ENCODE assay signal across 1 cellular context in the genomic region with DNA sequence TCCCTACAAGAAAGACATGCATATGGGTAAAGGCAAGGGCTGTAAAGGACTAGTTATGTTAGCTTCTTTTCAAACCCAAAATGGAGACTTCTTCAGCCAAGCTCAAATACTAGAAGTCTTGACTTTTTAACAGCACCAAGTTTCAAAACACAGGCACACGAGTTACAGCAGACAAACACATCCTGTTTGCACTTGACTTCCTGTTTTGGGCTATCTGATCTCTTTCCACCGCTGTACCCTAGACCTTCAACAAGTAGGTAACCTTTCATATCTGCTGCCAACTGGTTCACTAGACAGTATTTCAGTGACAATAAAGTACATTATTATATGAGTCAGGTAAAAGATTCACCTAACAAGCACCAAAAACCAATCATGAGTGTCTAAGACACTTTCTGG.
TF ChIP-seq lines count a peak whose summit lies in the region.

No MANE protein-coding gene starts in this region.

TF ChIP-seq in GM12878, 131 proteins besides CTCF, POLR2A, EP300 and RAD21 (continued from another document and continues in another):
- TF ChIP-seq, protein P1, sequence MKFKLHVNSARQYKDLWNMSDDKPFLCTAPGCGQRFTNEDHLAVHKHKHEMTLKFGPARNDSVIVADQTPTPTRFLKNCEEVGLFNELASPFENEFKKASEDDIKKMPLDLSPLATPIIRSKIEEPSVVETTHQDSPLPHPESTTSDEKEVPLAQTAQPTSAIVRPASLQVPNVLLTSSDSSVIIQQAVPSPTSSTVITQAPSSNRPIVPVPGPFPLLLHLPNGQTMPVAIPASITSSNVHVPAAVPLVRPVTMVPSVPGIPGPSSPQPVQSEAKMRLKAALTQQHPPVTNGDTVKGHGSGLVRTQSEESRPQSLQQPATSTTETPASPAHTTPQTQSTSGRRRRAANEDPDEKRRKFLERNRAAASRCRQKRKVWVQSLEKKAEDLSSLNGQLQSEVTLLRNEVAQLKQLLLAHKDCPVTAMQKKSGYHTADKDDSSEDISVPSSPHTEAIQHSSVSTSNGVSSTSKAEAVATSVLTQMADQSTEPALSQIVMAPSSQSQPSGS (IDR thresholded peaks at IDR 0.05; ENCODE audit: low read length): 0 out of 2 replicates have a peak, but pooled peaks have one; percentile 23
- no peak for TF ChIP-seq IKZF2 (IDR thresholded peaks at IDR 0.05)
- TF ChIP-seq MLLT1 (IDR thresholded peaks at IDR 0.05): no peak
- TF ChIP-seq, protein P2, sequence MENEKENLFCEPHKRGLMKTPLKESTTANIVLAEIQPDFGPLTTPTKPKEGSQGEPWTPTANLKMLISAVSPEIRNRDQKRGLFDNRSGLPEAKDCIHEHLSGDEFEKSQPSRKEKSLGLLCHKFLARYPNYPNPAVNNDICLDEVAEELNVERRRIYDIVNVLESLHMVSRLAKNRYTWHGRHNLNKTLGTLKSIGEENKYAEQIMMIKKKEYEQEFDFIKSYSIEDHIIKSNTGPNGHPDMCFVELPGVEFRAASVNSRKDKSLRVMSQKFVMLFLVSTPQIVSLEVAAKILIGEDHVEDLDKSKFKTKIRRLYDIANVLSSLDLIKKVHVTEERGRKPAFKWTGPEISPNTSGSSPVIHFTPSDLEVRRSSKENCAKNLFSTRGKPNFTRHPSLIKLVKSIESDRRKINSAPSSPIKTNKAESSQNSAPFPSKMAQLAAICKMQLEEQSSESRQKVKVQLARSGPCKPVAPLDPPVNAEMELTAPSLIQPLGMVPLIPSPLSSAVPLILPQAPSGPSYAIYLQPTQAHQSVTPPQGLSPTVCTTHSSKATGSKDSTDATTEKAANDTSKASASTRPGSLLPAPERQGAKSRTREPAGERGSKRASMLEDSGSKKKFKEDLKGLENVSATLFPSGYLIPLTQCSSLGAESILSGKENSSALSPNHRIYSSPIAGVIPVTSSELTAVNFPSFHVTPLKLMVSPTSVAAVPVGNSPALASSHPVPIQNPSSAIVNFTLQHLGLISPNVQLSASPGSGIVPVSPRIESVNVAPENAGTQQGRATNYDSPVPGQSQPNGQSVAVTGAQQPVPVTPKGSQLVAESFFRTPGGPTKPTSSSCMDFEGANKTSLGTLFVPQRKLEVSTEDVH (IDR thresholded peaks at IDR 0.05; ENCODE audit: low read depth, partially characterized antibody): no peak
- no peak for TF ChIP-seq IRF4 (IDR thresholded peaks at IDR 0.05; ENCODE audit: low read depth, low read length)
- no peak for TF ChIP-seq NR2C1 (IDR thresholded peaks at IDR 0.05)
- TF ChIP-seq HDAC2 (IDR thresholded peaks at IDR 0.05): no peak
- TF ChIP-seq GABPA (IDR thresholded peaks at IDR 0.05; ENCODE audit: low read depth): peak; percentile 68
- TF ChIP-seq RCOR1 (conservative IDR thresholded peaks at IDR 0.05; ENCODE audit: low read depth, low read length): no peak
- TF ChIP-seq POLR2AphosphoS5 (IDR thresholded peaks at IDR 0.05; ENCODE audit: low read length): peak; percentile 20; the same call in 1 of the 2 replicates
- no peak for TF ChIP-seq RFX5 (IDR thresholded peaks at IDR 0.05; ENCODE audit: low read depth, low read length)
- TF ChIP-seq LARP7 (IDR thresholded peaks at IDR 0.05): no peak
- TF ChIP-seq ATF7 (IDR thresholded peaks at IDR 0.05; ENCODE audit: low read depth): no peak
- TF ChIP-seq FOXM1 (IDR thresholded peaks at IDR 0.05; ENCODE audit: low read depth, low read length): no peak
- TF ChIP-seq NRF1 (conservative IDR thresholded peaks at IDR 0.05; ENCODE audit: low read depth, low read length): no peak
- TF ChIP-seq CBFB (IDR thresholded peaks at IDR 0.05; ENCODE audit: low read depth): no peak
- no peak for TF ChIP-seq ZNF217 (IDR thresholded peaks at IDR 0.05)
- TF ChIP-seq NKRF (conservative IDR thresholded peaks at IDR 0.05): no peak
- no peak for TF ChIP-seq BCLAF1 (IDR thresholded peaks at IDR 0.05)
- TF ChIP-seq SUPT20H (IDR thresholded peaks at IDR 0.05; ENCODE audit: borderline replicate concordance, control insufficient read depth, low read depth, low read length): no peak
- no peak for TF ChIP-seq RAD51 (IDR thresholded peaks at IDR 0.05)
- no peak for TF ChIP-seq ASH2L (IDR thresholded peaks at IDR 0.05; ENCODE audit: borderline replicate concordance, low read depth)
- no peak for TF ChIP-seq USF2 (IDR thresholded peaks at IDR 0.05; ENCODE audit: borderline replicate concordance, low read depth, low read length)
- no peak for TF ChIP-seq BRCA1 (IDR thresholded peaks at IDR 0.05; ENCODE audit: low read depth, low read length)
- TF ChIP-seq ZBTB11 (CRISPR knock-in tag; IDR thresholded peaks at IDR 0.05): no peak
- no peak for TF ChIP-seq E2F4 (IDR thresholded peaks at IDR 0.05; ENCODE audit: low read depth, low read length)
- no peak for TF ChIP-seq ZNF24 (IDR thresholded peaks at IDR 0.05)
- TF ChIP-seq ETV6 (conservative IDR thresholded peaks at IDR 0.05 in 1 of 2, IDR thresholded peaks at IDR 0.05 in 1 of 2; ENCODE audit: borderline replicate concordance in 1 of 2, low read depth in 1 of 2): no peak
- TF ChIP-seq CBX3 (IDR thresholded peaks at IDR 0.05; ENCODE audit: borderline replicate concordance, low read depth): no peak
- TF ChIP-seq, protein P3, sequence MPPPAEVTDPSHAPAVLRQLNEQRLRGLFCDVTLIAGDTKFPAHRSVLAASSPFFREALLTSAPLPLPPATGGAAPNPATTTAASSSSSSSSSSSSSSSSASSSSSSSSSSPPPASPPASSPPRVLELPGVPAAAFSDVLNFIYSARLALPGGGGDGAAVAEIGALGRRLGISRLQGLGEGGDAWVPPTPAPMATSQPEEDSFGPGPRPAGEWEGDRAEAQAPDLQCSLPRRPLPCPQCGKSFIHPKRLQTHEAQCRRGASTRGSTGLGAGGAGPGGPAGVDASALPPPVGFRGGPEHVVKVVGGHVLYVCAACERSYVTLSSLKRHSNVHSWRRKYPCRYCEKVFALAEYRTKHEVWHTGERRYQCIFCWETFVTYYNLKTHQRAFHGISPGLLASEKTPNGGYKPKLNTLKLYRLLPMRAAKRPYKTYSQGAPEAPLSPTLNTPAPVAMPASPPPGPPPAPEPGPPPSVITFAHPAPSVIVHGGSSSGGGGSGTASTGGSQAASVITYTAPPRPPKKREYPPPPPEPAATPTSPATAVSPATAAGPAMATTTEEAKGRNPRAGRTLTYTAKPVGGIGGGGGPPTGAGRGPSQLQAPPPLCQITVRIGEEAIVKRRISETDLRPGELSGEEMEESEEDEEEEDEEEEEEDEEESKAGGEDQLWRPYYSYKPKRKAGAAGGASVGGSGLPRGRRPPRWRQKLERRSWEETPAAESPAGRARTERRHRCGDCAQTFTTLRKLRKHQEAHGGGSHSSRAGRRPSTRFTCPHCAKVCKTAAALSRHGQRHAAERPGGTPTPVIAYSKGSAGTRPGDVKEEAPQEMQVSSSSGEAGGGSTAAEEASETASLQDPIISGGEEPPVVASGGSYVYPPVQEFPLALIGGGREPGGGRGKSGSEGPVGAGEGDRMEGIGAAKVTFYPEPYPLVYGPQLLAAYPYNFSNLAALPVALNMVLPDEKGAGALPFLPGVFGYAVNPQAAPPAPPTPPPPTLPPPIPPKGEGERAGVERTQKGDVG (CRISPR knock-in tag; IDR thresholded peaks at IDR 0.05): no peak
- TF ChIP-seq TCF3 (IDR thresholded peaks at IDR 0.05; ENCODE audit: borderline replicate concordance, insufficient read depth, low read depth, low read length): no peak
- no peak for TF ChIP-seq POLR2AphosphoS2 (IDR thresholded peaks at IDR 0.05; ENCODE audit: low read depth, low read length)
- no peak for TF ChIP-seq BACH1 (IDR thresholded peaks at IDR 0.05; ENCODE audit: borderline replicate concordance)
- peak; percentile 11 for TF ChIP-seq SMAD1 (IDR thresholded peaks at IDR 0.05; ENCODE audit: low read depth, partially characterized antibody)
- no peak for TF ChIP-seq HDGF (IDR thresholded peaks at IDR 0.05)
- peak; percentile 63 to 78 for TF ChIP-seq BHLHE40 (IDR thresholded peaks at IDR 0.05; ENCODE audit: borderline replicate concordance in 1 of 2, low read depth in 2 of 2, low read length in 1 of 2)
